Comparison of ENCODE assay signal across 3 cellular contexts in genomic region chr12:114457620-114458019, GRCh38. TPM values are rescaled to one million over a fixed set of nuclear protein-coding genes. Genes with fewer than 3 reads are reported as not detected.
"Had no signal": no experiment of that assay in that cellular context is flagged by ENCODE, and none has a peak within 500 bp of the region (broad histone marks: within the 10 kb centered on the region; RNA-seq: fewer than 3 reads in every experiment).

No MANE protein-coding gene starts in this region.

- ATAC-seq: GM12878 had no signal

- DNase-seq: GDM1, GF-D8 had no signal

- H3K4me3 ChIP-seq: GM12878 had no signal

RNA-seq across cellular contexts. Expression of gene TBX5, which starts 51.7 kb away (rescaled TPM):
- total RNA-seq: GM12878 had no signal
